ENCODE assay signal across 18 cellular contexts in genomic region chr10:11288302-11288701, GRCh38.
"Had no signal": no experiment of that assay in that cellular context is flagged by ENCODE, and none has a peak within 500 bp of the region (broad histone marks: within the 10 kb centered on the region; RNA-seq: fewer than 3 reads in every experiment).

No MANE protein-coding gene starts in this region.

- ATAC-seq: activated CD4-positive, alpha-beta T cell treated with anti-CD3 and anti-CD28 coated beads for 36 hours; foreskin keratinocyte; left colon; mucosa of descending colon; stimulated activated naive CD8-positive, alpha-beta T cell treated with anti-CD3 and anti-CD28 coated beads, Interleukin-15, amount 100 ng/mL, for 72 hours had no signal

- H3K9me3 Mint-ChIP-seq: natural killer cell; stimulated activated naive CD8-positive, alpha-beta T cell treated with anti-CD3 and anti-CD28 coated beads, Interleukin-15, amount 100 ng/mL, for 72 hours had no signal

- H3K27me3 Mint-ChIP-seq: activated CD4-positive, alpha-beta T cell treated with anti-CD3 and anti-CD28 coated beads for 36 hours; stimulated activated naive CD8-positive, alpha-beta T cell treated with anti-CD3 and anti-CD28 coated beads, Interleukin-15, amount 100 ng/mL, for 72 hours had no signal

- H3K9me3 ChIP-seq: esophagus squamous epithelium, mucosa of descending colon, sigmoid colon, SJSA1, thyroid gland, uterus had no signal

- H3K4me3 Mint-ChIP-seq: activated CD4-positive, alpha-beta T cell treated with anti-CD3 and anti-CD28 coated beads for 36 hours; natural killer cell; stimulated activated naive CD8-positive, alpha-beta T cell treated with anti-CD3 and anti-CD28 coated beads, Interleukin-15, amount 100 ng/mL, for 72 hours had no signal

- H3K36me3 ChIP-seq: SJSA1, uterus had no signal

- H3K4me1 ChIP-seq: foreskin keratinocyte, sigmoid colon, SJSA1, thyroid gland, uterus had no signal

- H3K27ac ChIP-seq: esophagus squamous epithelium, foreskin keratinocyte, sigmoid colon, SJSA1, thyroid gland, uterus, VCaP had no signal

- DNase-seq: activated CD4-positive, alpha-beta T cell treated with anti-CD3 and anti-CD28 coated beads for 36 hours; activated CD8-positive, alpha-beta memory T cell treated with anti-CD3 and anti-CD28 coated beads for 24 hours; activated effector memory CD4-positive, alpha-beta T cell treated with anti-CD3 and anti-CD28 coated beads, Interleukin-2, amount 50 U/mL, for 16 hours; amygdala; esophagus squamous epithelium; foreskin keratinocyte; left colon; mucosa of descending colon; natural killer cell; occipital lobe; sigmoid colon; stimulated activated naive CD8-positive, alpha-beta T cell treated with anti-CD3 and anti-CD28 coated beads, Interleukin-15, amount 100 ng/mL, for 72 hours; SW 1271; T-helper 9 cell; thyroid gland; uterus had no signal

- H3K4me3 ChIP-seq: esophagus squamous epithelium, mucosa of descending colon, sigmoid colon, SJSA1, thyroid gland, uterus had no signal

- H3K27me3 ChIP-seq: esophagus squamous epithelium, foreskin keratinocyte, sigmoid colon, SJSA1, thyroid gland, uterus had no signal
